14 cellular contexts compared by ENCODE assay signal in the genomic region with DNA sequence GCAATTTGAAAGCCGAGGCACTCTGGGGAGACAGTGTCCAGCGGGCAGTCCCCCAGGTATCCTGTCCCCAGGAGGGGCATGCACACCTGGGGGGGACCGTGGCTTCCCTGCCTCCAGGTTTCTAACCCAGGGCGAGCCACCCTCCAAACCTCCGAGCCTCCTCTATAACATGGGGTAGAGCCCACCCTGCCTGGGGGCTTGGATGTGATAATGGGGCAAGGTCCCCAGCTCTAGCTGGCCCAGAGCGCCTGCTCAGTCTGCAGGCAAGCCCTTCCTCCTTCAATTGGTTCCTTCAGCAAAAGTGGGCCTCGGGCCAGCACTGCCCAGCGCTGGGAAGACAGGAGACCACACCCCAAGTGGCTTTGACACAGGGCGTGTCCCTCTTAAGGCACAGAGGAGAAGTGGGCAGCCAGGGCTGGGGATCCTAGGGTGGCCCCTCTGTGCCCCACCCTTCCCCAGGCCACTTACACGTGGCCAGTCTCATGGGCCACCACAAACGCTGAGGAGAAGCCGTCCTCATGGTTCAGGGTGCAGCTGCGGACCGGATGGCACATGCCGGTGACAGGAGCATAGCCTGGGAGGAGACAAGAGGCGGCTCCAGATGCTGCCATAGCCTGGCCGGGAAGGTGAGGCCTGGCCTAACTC.
"Had no signal": no experiment of that assay in that cellular context is flagged by ENCODE, and none has a peak within 500 bp of the region (broad histone marks: within the 10 kb centered on the region; RNA-seq: fewer than 3 reads in every experiment).

No MANE protein-coding gene starts in this region.

- ATAC-seq: activated naive CD8-positive, alpha-beta T cell treated with anti-CD3 and anti-CD28 coated beads, Interleukin-2, amount 50 U/mL, for 24 hours; foreskin keratinocyte; mucosa of descending colon; naive thymus-derived CD8-positive, alpha-beta T cell had no signal

- DNase-seq: activated CD4-positive, alpha-beta T cell treated with anti-CD3 and anti-CD28 coated beads, Interleukin-2, amount 50 U/mL, for 48 hours; activated naive CD4-positive, alpha-beta T cell treated with Interleukin-2 at 50 U/mL for 16 hours; activated naive CD8-positive, alpha-beta T cell treated with anti-CD3 and anti-CD28 coated beads, Interleukin-2, amount 50 U/mL, for 24 hours; esophagus squamous epithelium; foreskin keratinocyte; stimulated activated CD4-positive, alpha-beta T cell treated with anti-CD3 and anti-CD28 coated beads, Interleukin-2, amount 100 ng/mL, for 48 hours; stimulated activated CD8-positive, alpha-beta memory T cell treated with anti-CD3 and anti-CD28 coated beads, Interleukin-4, amount 100 ng/mL, for 48 hours; thyroid gland had no signal

- H3K36me3 Mint-ChIP-seq: naive thymus-derived CD8-positive, alpha-beta T cell had no signal

- H3K27ac ChIP-seq: ascending aorta, esophagus squamous epithelium, foreskin keratinocyte, thyroid gland, vagina had no signal

- H3K36me3 ChIP-seq: esophagus squamous epithelium, thyroid gland, vagina had no signal

- H3K27ac Mint-ChIP-seq: activated naive CD8-positive, alpha-beta T cell treated with anti-CD3 and anti-CD28 coated beads, Interleukin-2, amount 50 U/mL, for 24 hours; naive thymus-derived CD8-positive, alpha-beta T cell; T-helper 2 cell treated with Interferon-gamma antibody and Interleukin-4, amounts not matched to agents 5 μg/mL and 100 μg/mL, for 36 hours had no signal

- H3K4me1 Mint-ChIP-seq: activated naive CD8-positive, alpha-beta T cell treated with anti-CD3 and anti-CD28 coated beads, Interleukin-2, amount 50 U/mL, for 24 hours; naive thymus-derived CD8-positive, alpha-beta T cell had no signal

- H3K4me3 ChIP-seq: ascending aorta, esophagus squamous epithelium, lung, mucosa of descending colon, thyroid gland, vagina had no signal

- H3K9me3 Mint-ChIP-seq: activated naive CD8-positive, alpha-beta T cell treated with anti-CD3 and anti-CD28 coated beads, Interleukin-2, amount 50 U/mL, for 24 hours; naive thymus-derived CD8-positive, alpha-beta T cell; T-helper 2 cell treated with Interferon-gamma antibody and Interleukin-4, amounts not matched to agents 5 μg/mL and 100 μg/mL, for 36 hours had no signal

- H3K4me3 Mint-ChIP-seq: activated naive CD8-positive, alpha-beta T cell treated with anti-CD3 and anti-CD28 coated beads, Interleukin-2, amount 50 U/mL, for 24 hours; naive thymus-derived CD8-positive, alpha-beta T cell; T-helper 2 cell treated with Interferon-gamma antibody and Interleukin-4, amounts not matched to agents 5 μg/mL and 100 μg/mL, for 36 hours had no signal

- H3K9me3 ChIP-seq: ascending aorta, esophagus squamous epithelium, mucosa of descending colon, thyroid gland, vagina had no signal

- H3K27me3 ChIP-seq: ascending aorta, esophagus squamous epithelium, foreskin keratinocyte, thyroid gland, vagina had no signal

- H3K4me1 ChIP-seq: ascending aorta, esophagus squamous epithelium, foreskin keratinocyte, thyroid gland, vagina had no signal

- H3K27me3 Mint-ChIP-seq: activated naive CD8-positive, alpha-beta T cell treated with anti-CD3 and anti-CD28 coated beads, Interleukin-2, amount 50 U/mL, for 24 hours had no signal
